8 cellular contexts compared by ENCODE assay signal in genomic region chr16:2473425-2473926, GRCh38. TPM values are rescaled to one million over a fixed set of nuclear protein-coding genes. Genes with fewer than 3 reads are reported as not detected.
DNase-seq lines count a peak whose midpoint lies in the region; TF ChIP-seq lines count a peak whose summit lies in the region.

No MANE protein-coding gene starts in this region.

- no peaks in the 10 kb centered on the region for H3K9me2 ChIP-seq in hepatocyte (replicated peaks; ENCODE audit: insufficient read depth)

- peaks cover 36% of the 10 kb centered on the region for H3K79me2 ChIP-seq in hepatocyte

- POLR2A ChIA-PET in AG04449 (lab: Yijun Ruan, JAX): no interaction called here

- no peaks in the 10 kb centered on the region for H3K9me3 ChIP-seq in hepatocyte (ENCODE audit: low read depth)

- H3K4me3 ChIP-seq in AG04449 (ENCODE audit: low read depth, low read length) (peak overlapping the region; percentile 78), GM12875 (ENCODE audit: low read depth, low read length) (peak overlapping the region; percentile 16), hepatocyte (no peak overlapping the region)

- H3K27ac ChIP-seq in hepatocyte: no peak overlapping the region

- H3K4me1 ChIP-seq in hepatocyte (ENCODE audit: insufficient read depth): peaks cover 72% of the 10 kb centered on the region

- H3K27me3 ChIP-seq in hepatocyte: peaks cover 8% of the 10 kb centered on the region

- H3K36me3 ChIP-seq in hepatocyte (replicated peaks; ENCODE audit: insufficient read depth, low read depth): no peaks in the 10 kb centered on the region

- 7% methylated on average over 31 of the region's 50 CpGs for WGBS in hepatocyte (ENCODE audit: low lambda C conversion rate, missing lambda C conversion rate)

- peak overlapping the region; percentile 98 for H3K4me2 ChIP-seq in hepatocyte

- TF ChIP-seq CTCF in AG04449 (IDR thresholded peaks at IDR 0.05; ENCODE audit: insufficient read depth, low read length, missing control alignments) (no peak), GM12875 (IDR thresholded peaks at IDR 0.05; ENCODE audit: borderline replicate concordance, insufficient read depth, low read depth, low read length) (no peak), hepatocyte (IDR thresholded peaks at IDR 0.05; ENCODE audit: poor library complexity) (no peak)

- H2AFZ ChIP-seq in hepatocyte: no peak overlapping the region

- H4K20me1 ChIP-seq in hepatocyte (ENCODE audit: insufficient read depth, poor library complexity, severe bottlenecking): peaks cover 23% of the 10 kb centered on the region

- no peak for DNase-seq in AG04449 (ENCODE audit: low read depth, low spot score)
- DNase-seq in UCSD-AML1 (lab: John Stamatoyannopoulos, UW; ENCODE audit: unreplicated experiment): peak; percentile 59
- no peak for DNase-seq in hepatocyte (ENCODE audit: low spot score)
- DNase-seq in pons (ENCODE audit: low spot score): no peak
- no peak for DNase-seq in NCI-H187 (lab: John Stamatoyannopoulos, UW)
- DNase-seq in ureter (ENCODE audit: low spot score): no peak
- DNase-seq in OCI-M2 (lab: John Stamatoyannopoulos, UW; ENCODE audit: unreplicated experiment): no peak

- CTCF ChIA-PET in AG04449 (lab: Yijun Ruan, JAX): interaction anchor here (0.6 to 1.9 kb wide), 8 partner anchors 8 to 258 kb away, joined by 3 to 8 read pairs (median 4); no protein-coding TSS in a partner anchor

RNA-seq across cellular contexts. Expression of gene TBC1D24, which starts 1.5 kb away (rescaled TPM):
- total RNA-seq in hepatocyte: 10.4 and 13.6 TPM in 2 replicates
- polyA plus RNA-seq in hepatocyte: 8.3 and 10.9 TPM in 2 replicates
- total RNA-seq in ureter: 6.5 TPM

RNA-seq across cellular contexts. Expression of gene NTN3, which starts 2.4 kb away (rescaled TPM):
- total RNA-seq in hepatocyte (4.5 and 4.8 TPM in 2 replicates), ureter (not detected)
- polyA plus RNA-seq in hepatocyte: 1.1 and 2.4 TPM in 2 replicates

RNA-seq across cellular contexts. Expression of gene TEDC2, which starts 13.6 kb away (rescaled TPM):
- total RNA-seq in hepatocyte (6.2 and 7.6 TPM in 2 replicates), ureter (1.5 TPM)
- 7.1 and 8.1 TPM in 2 replicates for polyA plus RNA-seq in hepatocyte

RNA-seq across cellular contexts. Expression of gene ATP6V0C, which starts 40.3 kb away (rescaled TPM):
- total RNA-seq in hepatocyte: 81.4 and 89.8 TPM in 2 replicates
- polyA plus RNA-seq in hepatocyte: 375 and 385 TPM in 2 replicates
- 170 TPM for total RNA-seq in ureter

RNA-seq across cellular contexts. Expression of gene CCNF, which starts 44.2 kb away (rescaled TPM):
- total RNA-seq in hepatocyte (4.7 TPM in 2 replicates), ureter (7.8 TPM)
- polyA plus RNA-seq in hepatocyte: 4.3 and 6.5 TPM in 2 replicates
